15 cellular contexts compared by ENCODE assay signal in the genomic region with DNA sequence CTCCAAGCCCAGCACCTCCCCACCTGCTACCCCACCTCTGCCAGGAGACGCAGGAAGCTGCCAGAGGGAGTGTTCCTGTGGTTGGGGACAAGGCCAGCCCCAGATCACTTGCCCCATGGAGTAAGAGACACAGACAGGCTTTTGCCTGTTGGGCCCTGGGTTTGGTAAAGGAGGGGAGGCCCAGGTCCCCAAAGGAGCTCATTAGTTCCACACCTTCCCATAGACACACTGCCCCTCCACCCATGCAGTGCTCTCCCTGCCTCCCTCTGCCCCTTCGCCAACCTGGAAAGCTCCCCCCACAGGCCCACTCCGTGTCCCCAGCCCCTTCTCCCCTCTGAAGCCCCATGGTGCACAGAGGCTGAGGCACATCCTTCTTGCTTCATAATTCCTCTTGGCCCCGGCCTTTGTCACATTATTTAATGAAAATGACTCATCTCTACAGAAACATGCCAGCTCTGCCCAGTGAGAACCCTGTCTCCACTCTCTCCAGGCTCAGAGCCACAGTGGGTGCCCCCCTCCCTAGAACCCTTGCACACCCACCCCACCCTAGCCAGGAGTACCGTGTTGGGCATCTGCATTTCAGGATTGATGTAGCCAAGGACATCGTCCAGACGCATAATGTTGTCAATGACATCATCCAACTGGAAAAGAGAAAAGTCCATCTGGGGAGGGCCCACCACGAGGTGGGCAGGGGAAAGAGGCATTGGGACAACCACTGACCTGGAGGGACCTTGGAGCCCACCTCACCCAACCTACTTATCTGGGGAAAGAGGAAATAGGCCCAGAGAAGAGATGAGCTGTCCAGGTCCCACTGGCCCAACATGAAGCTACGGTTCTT. TPM values are rescaled to one million over a fixed set of nuclear protein-coding genes. Genes with fewer than 3 reads are reported as not detected.
DNase-seq lines count a peak whose midpoint lies in the region; ATAC-seq, FAIRE-seq and TF ChIP-seq lines count a peak whose summit lies in the region.
"Had no signal": no experiment of that assay in that cellular context is flagged by ENCODE, and none has a peak within 500 bp of the region (broad histone marks: within the 10 kb centered on the region; RNA-seq: fewer than 3 reads in every experiment).

No MANE protein-coding gene starts in this region.

- intact Hi-C loops in adrenal gland (cut with DNase I), result loop anchor here in 1 of 2 donors (10.0 kb wide), 1 partner anchor 265 kb away; no protein-coding TSS in a partner anchor
- intact Hi-C loops in stomach (cut with DNase I; ENCODE audit: low total_unique reads), result no loop called here
- intact Hi-C loops in uterus (cut with DNase I; ENCODE audit: low total_unique reads), result loop anchor here (10.0 kb wide), 1 partner anchor 225 kb away; no protein-coding TSS in a partner anchor

- no peak for TF ChIP-seq CTCF in adrenal gland (IDR thresholded peaks at IDR 0.05)
- no peak for TF ChIP-seq CTCF in stomach (IDR thresholded peaks at IDR 0.05)
- no peak for TF ChIP-seq CTCF in uterus (IDR thresholded peaks at IDR 0.05)

- POLR2A ChIA-PET in naive thymus-derived CD8-positive, alpha-beta T cell (lab: Charles Lee), result interaction anchor here (1.3 kb wide), 1 partner anchor 44 kb away, joined by 4 read pairs; no protein-coding TSS in a partner anchor

- peak; percentile 30 for DNase-seq in HTR-8/SVneo (ENCODE audit: insufficient read length, low spot score)
- DNase-seq in adrenal gland, result peak in 5 of 7 donors; percentile 51 to 66 (median 56)
- DNase-seq in globus pallidus (ENCODE audit: low spot score), result peak; percentile 56
- DNase-seq in stomach, result peak; percentile 65
- DNase-seq in naive thymus-derived CD8-positive, alpha-beta T cell, result no peak
- DNase-seq in Kasumi-1 (lab: John Stamatoyannopoulos, UW), result no peak
- DNase-seq in uterus, result no peak
- DNase-seq: NCI-H187, WERI-Rb-1 had no signal

- no peak for TF ChIP-seq POLR2A in adrenal gland (IDR thresholded peaks at IDR 0.05)
- no peak for TF ChIP-seq POLR2A in stomach (IDR thresholded peaks at IDR 0.05)
- no peak for TF ChIP-seq POLR2A in uterus (IDR thresholded peaks at IDR 0.05)

- H3K4me3 Mint-ChIP-seq in naive thymus-derived CD8-positive, alpha-beta T cell, result no peak overlapping the region

- H3K4me1 ChIP-seq in adrenal gland (replicated peaks in 1 of 2), result peaks cover 3 to 15% of the 10 kb centered on the region in 2 donors
- H3K4me1 ChIP-seq in stomach, result peaks cover 8 to 39% (median 36%) of the 10 kb centered on the region in 4 donors
- no peaks in the 10 kb centered on the region for H3K4me1 ChIP-seq in uterus

- H3K36me3 Mint-ChIP-seq in naive thymus-derived CD8-positive, alpha-beta T cell, result peaks cover 0 to 16% (median 0%) of the 10 kb centered on the region in 3 donors

- H3K9me3 ChIP-seq in adrenal gland (replicated peaks in 1 of 3) (no peaks in the 10 kb centered on the region), stomach (no peaks in the 10 kb centered on the region), uterus (no peaks in the 10 kb centered on the region)
- H3K9me3 ChIP-seq: mucosa of descending colon had no signal

- no peaks in the 10 kb centered on the region for H3K27me3 Mint-ChIP-seq in naive thymus-derived CD8-positive, alpha-beta T cell

- no peaks in the 10 kb centered on the region for H3K9me3 Mint-ChIP-seq in naive thymus-derived CD8-positive, alpha-beta T cell

- H3K27me3 ChIP-seq in adrenal gland (no peaks in the 10 kb centered on the region), stomach (no peaks in the 10 kb centered on the region), uterus (no peaks in the 10 kb centered on the region)

- peaks cover 0 to 34% of the 10 kb centered on the region in 2 donors for H3K36me3 ChIP-seq in adrenal gland (replicated peaks in 1 of 2)
- peaks cover 24 to 67% (median 67%) of the 10 kb centered on the region in 4 donors for H3K36me3 ChIP-seq in stomach
- H3K36me3 ChIP-seq in uterus, result no peaks in the 10 kb centered on the region
- H3K36me3 ChIP-seq: WERI-Rb-1 had no signal

- peak; percentile 46 for FAIRE-seq in HTR-8/SVneo (lab: Jason Lieb, UNC)
- FAIRE-seq: endometrium, GM19239 had no signal

- no peak for ATAC-seq in naive thymus-derived CD8-positive, alpha-beta T cell
- ATAC-seq in HG02852 (IDR thresholded peaks at IDR 0.05; ENCODE audit: unreplicated experiment), result no peak
- ATAC-seq: HCT116, mucosa of descending colon had no signal

- 49 to 68% (median 52%) methylated on average over 8 to 9 of the region's 9 CpGs for WGBS in adrenal gland, 4 donors
- WGBS in stomach, 5 donors, result 65 to 77% (median 71%) methylated on average over 9 of the region's 9 CpGs

- no peak for TF ChIP-seq EP300 in stomach (IDR thresholded peaks at IDR 0.05)

- H3K4me1 Mint-ChIP-seq in naive thymus-derived CD8-positive, alpha-beta T cell, result peaks cover 0 to 3% (median 2%) of the 10 kb centered on the region in 4 donors

- H3K27ac ChIP-seq in adrenal gland, result peak overlapping the region in 3 of 5 donors; percentile 38 to 71 (median 41)
- peak overlapping the region in 2 of 5 donors; percentile 13 to 62 for H3K27ac ChIP-seq in stomach
- no peak overlapping the region for H3K27ac ChIP-seq in uterus
- H3K27ac ChIP-seq: WERI-Rb-1 had no signal

- H3K4me3 ChIP-seq in adrenal gland, result no peak overlapping the region
- H3K4me3 ChIP-seq in stomach, result no peak overlapping the region
- H3K4me3 ChIP-seq in uterus, result no peak overlapping the region
- H3K4me3 ChIP-seq: mucosa of descending colon had no signal

- peak overlapping the region in 2 of 10 donors; percentile 33 to 75 for H3K27ac Mint-ChIP-seq in naive thymus-derived CD8-positive, alpha-beta T cell

RNA-seq across cellular contexts. Expression of gene TFEB, which starts 46.0 kb away (rescaled TPM):
- total RNA-seq in adrenal gland (10 to 100 TPM; 13.3 to 27.1 (median 20.2) TPM), stomach (100 to 1,000 TPM in 1 of 5 donors, 10 to 100 TPM in 2, 1 to 10 TPM in 2; 6.4 to 130 (median 12.9) TPM), uterus (10 to 100 TPM in 3 of 4 donors, 1 to 10 TPM in 1; 8.8 to 31.7 (median 17.0) TPM)
- polyA plus RNA-seq in adrenal gland (10 to 100 TPM in 2 of 3 donors, 1 to 10 TPM in 1; 2.1 to 47.2 (median 18.4) TPM), stomach (10 to 100 TPM; 12.1 to 19.5 (median 14.0) TPM)
- 10 to 100 TPM in 1 of 2 experiments, 1 to 10 TPM in 1; 9.2 to 10.8 TPM for total RNA-seq in naive thymus-derived CD8-positive, alpha-beta T cell
- 1 to 10 TPM; 2.6 to 9.4 (median 6.1) TPM for polyA plus RNA-seq in naive thymus-derived CD8-positive, alpha-beta T cell

RNA-seq across cellular contexts. Expression of gene MDFI, which starts 51.1 kb away (rescaled TPM):
- total RNA-seq in adrenal gland (10 to 100 TPM in 4 of 8 donors, 1 to 10 TPM in 4; 5.1 to 26.6 (median 9.7) TPM), stomach (1 to 10 TPM in 4 of 5 donors, not detected in 1; 4.1 to 8.3 (median 6.6) TPM), uterus (10 to 100 TPM; 14.4 to 80.0 (median 23.4) TPM)
- polyA plus RNA-seq in adrenal gland (10 to 100 TPM in 2 of 3 donors, under 1 TPM in 1; 0.44 to 12.8 (median 12.6) TPM), stomach (10 to 100 TPM in 2 of 3 donors, 1 to 10 TPM in 1; 3.7 to 17.2 (median 14.9) TPM)
- total RNA-seq in naive thymus-derived CD8-positive, alpha-beta T cell, result not detected
- polyA plus RNA-seq in naive thymus-derived CD8-positive, alpha-beta T cell, result not detected

RNA-seq across cellular contexts. Expression of gene PGC, which starts 57.8 kb away (rescaled TPM):
- total RNA-seq in adrenal gland (1 to 10 TPM in 1 of 8 donors, under 1 TPM in 1, not detected in 6; 0.57 to 1.2 TPM), stomach (over 10,000 TPM in 1 of 5 donors, 1,000 to 10,000 TPM in 3, 100 to 1,000 TPM in 1; 101 to 32,926 (median 1,172) TPM), uterus (1 to 10 TPM in 1 of 4 donors, under 1 TPM in 1, not detected in 2; 0.91 to 2.1 TPM)
- polyA plus RNA-seq in adrenal gland (1 to 10 TPM in 2 of 3 donors, not detected in 1; 1.1 to 1.6 TPM), stomach (over 10,000 TPM in 2 of 3 donors, 1,000 to 10,000 TPM in 1; 8,432 to 48,206 (median 26,682) TPM)
- not detected for total RNA-seq in naive thymus-derived CD8-positive, alpha-beta T cell
- polyA plus RNA-seq in naive thymus-derived CD8-positive, alpha-beta T cell, result not detected
- total RNA-seq: mucosa of descending colon, subcutaneous adipose tissue had no signal

Comparison
In these comparisons a context has a peak if more than half of its experiments do, and no peak if none do; other contexts are left out.
1. DNase-seq: peak in HTR-8/SVneo (single experiment), adrenal gland (5 of 7), globus pallidus (single experiment) and stomach (single experiment); none in naive thymus-derived CD8-positive, alpha-beta T cell (0 of 10), Kasumi-1 (0 of 2) and uterus (0 of 2).
2. H3K27ac ChIP-seq: peak in adrenal gland (3 of 5); none in uterus (0 of 2).
3. RNA of gene PGC, which starts 57.8 kb away (total RNA-seq): 101 to 32,926 TPM in stomach; 0.91 to 2.1 TPM in uterus, not detected in naive thymus-derived CD8-positive, alpha-beta T cell and 0.57 to 1.2 TPM in adrenal gland; every median in the first group is over 10 times any median in the second.